Comparison of ENCODE assay signal across 4 cellular contexts in genomic region chr16:85807340-85807739, GRCh38. TPM values are rescaled to one million over a fixed set of nuclear protein-coding genes. Genes with fewer than 3 reads are reported as not detected.
"Had no signal": no experiment of that assay in that cellular context is flagged by ENCODE, and none has a peak within 500 bp of the region (broad histone marks: within the 10 kb centered on the region; RNA-seq: fewer than 3 reads in every experiment).

No MANE protein-coding gene starts in this region.

RNA-seq across cellular contexts. Expression of gene C16orf74, which starts 56.4 kb away (rescaled TPM):
- total RNA-seq: activated T-helper 1 cell treated with anti-CD3 and anti-CD28 coated beads, Interleukin-12 subunit alpha, Interleukin-12 subunit beta, Interleukin-2, Interleukin-4 antibody, amounts not matched to agents 30 ng/mL and 10 ng/mL and 1 ng/mL, durations not matched to agents 14 hours and 24 hours and 36 hours; activated T-helper 2 cell treated with anti-CD3 and anti-CD28 coated beads, Interferon-gamma antibody, Interleukin-2, Interleukin-4, amounts not matched to agents 10 μg/mL and 5 μg/mL and 100 μg/mL, durations not matched to agents 14 hours and 24 hours and 36 hours; ascending aorta had no signal
- polyA plus RNA-seq: aorta had no signal
